20 cellular contexts compared by ENCODE assay signal in the genomic region with DNA sequence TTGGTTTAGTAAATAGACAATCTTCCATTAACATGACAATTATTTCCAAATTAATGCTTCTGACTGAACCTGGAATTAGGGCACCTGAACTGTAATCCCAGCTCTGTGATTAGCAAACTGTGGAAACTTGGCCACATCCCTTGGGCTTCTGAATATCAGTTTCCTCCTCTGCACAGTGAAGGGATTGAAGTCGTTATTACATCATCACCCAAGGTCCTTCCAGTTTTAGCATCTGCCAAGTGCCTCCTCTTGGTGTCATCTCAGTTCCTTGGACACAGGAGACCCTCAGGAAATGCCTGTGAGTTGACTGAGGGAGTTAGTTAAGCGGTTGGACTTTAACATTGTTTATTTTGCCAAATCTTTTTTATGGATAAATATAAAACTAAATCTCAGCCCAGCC.
DNase-seq lines count a peak whose midpoint lies in the region; ATAC-seq, FAIRE-seq and TF ChIP-seq lines count a peak whose summit lies in the region.
"Had no signal": no experiment of that assay in that cellular context is flagged by ENCODE, and none has a peak within 500 bp of the region (broad histone marks: within the 10 kb centered on the region; RNA-seq: fewer than 3 reads in every experiment).

No MANE protein-coding gene starts in this region.

- intact Hi-C loops in sciatic nerve (cut with DNase I) (loop anchor here (1.0 kb wide), 1 partner anchor 27 kb away; no protein-coding TSS in a partner anchor), sigmoid colon (cut with DNase I) (no loop called here)

- TF ChIP-seq POLR2A in sigmoid colon (IDR thresholded peaks at IDR 0.05) = no peak

- peak; percentile 11 for FAIRE-seq in GM19239 (lab: Jason Lieb, UNC)
- FAIRE-seq: HTR-8/SVneo had no signal

- TF ChIP-seq EP300 in sigmoid colon (IDR thresholded peaks at IDR 0.05) = no peak

- no peak overlapping the region for H3K4me3 ChIP-seq in fibroblast of mammary gland (ENCODE audit: control insufficient read depth, low read depth, low read length)
- no peak overlapping the region for H3K4me3 ChIP-seq in sigmoid colon
- H3K4me3 ChIP-seq: breast epithelium had no signal

- H3K36me3 ChIP-seq in sigmoid colon = no peaks in the 10 kb centered on the region
- H3K36me3 ChIP-seq: BE2C, breast epithelium had no signal

- H3K27me3 ChIP-seq in sigmoid colon = no peaks in the 10 kb centered on the region
- H3K27me3 ChIP-seq: BE2C, breast epithelium had no signal

- 36 to 58% methylated on average over 2 of the region's 2 CpGs for WGBS in sigmoid colon, 2 donors

- peak; percentile 65 for ATAC-seq in sciatic nerve
- ATAC-seq in GM19395 (IDR thresholded peaks at IDR 0.05; ENCODE audit: unreplicated experiment) = no peak
- ATAC-seq: activated CD8-positive, alpha-beta T cell treated with anti-CD3 and anti-CD28 coated beads, Interleukin-2, amount 10 ng/mL, durations not matched to agents 7 days and 5 days; activated T-cell treated with anti-CD3 and anti-CD28 coated beads, Interleukin-2, amount 50 U/mL, for 4 hours; naive thymus-derived CD8-positive, alpha-beta T cell had no signal

- DNase-seq in GM19239 (ENCODE audit: insufficient read length, low spot score) (no peak), MV-4-11 (lab: John Stamatoyannopoulos, UW) (peak; percentile 60), fibroblast of mammary gland (ENCODE audit: low read depth) (peak; percentile 50), sciatic nerve (ENCODE audit: low spot score) (no peak), sigmoid colon (no peak), SW 1271 (lab: John Stamatoyannopoulos, UW) (no peak)
- DNase-seq: activated CD8-positive, alpha-beta T cell treated with anti-CD3 and anti-CD28 coated beads, Interleukin-2, amount 10 ng/mL, durations not matched to agents 7 days and 5 days; activated naive CD8-positive, alpha-beta T cell treated with anti-CD3 and anti-CD28 coated beads, Interleukin-2, amount 10 ng/mL, durations not matched to agents 7 days and 5 days; activated T-cell treated with anti-CD3 and anti-CD28 coated beads, Interleukin-2, amount 50 U/mL, for 4 hours; BE2C; GDM1; islet precursor cell; naive thymus-derived CD8-positive, alpha-beta T cell; NCI-H226; NK-92 treated with Interleukin-12 subunit alpha and Interleukin-12 subunit beta, amount 100 ng/mL, for 24 hours; stimulated activated CD4-positive, alpha-beta T cell treated with anti-CD3 and anti-CD28 coated beads, Interleukin-12 subunit alpha, Interleukin-12 subunit beta, amount 100 ng/mL, for 4 hours had no signal

- H3K4me1 ChIP-seq in sigmoid colon = peaks cover 0 to 19% (median 11%) of the 10 kb centered on the region in 4 donors
- H3K4me1 ChIP-seq: parathyroid adenoma had no signal

- no peaks in the 10 kb centered on the region for H3K9me3 ChIP-seq in sigmoid colon
- H3K9me3 ChIP-seq: BE2C, breast epithelium had no signal

- no peak for TF ChIP-seq CTCF in fibroblast of mammary gland (conservative IDR thresholded peaks at IDR 0.05; ENCODE audit: control insufficient read depth, insufficient read depth, low read depth, low read length)
- TF ChIP-seq CTCF in sigmoid colon (IDR thresholded peaks at IDR 0.05) = no peak

- no peak overlapping the region for H3K27ac ChIP-seq in sigmoid colon
- H3K27ac ChIP-seq: breast epithelium, parathyroid adenoma had no signal

Comparison
In these comparisons a context has a peak if more than half of its experiments do, and no peak if none do; other contexts are left out.
1. DNase-seq: peak in MV-4-11 (single experiment) and fibroblast of mammary gland (single experiment); none in GM19239 (single experiment), sciatic nerve (single experiment), sigmoid colon (single experiment) and SW 1271 (0 of 2).